Comparison of ENCODE assay signal across 15 cellular contexts in the genomic region with DNA sequence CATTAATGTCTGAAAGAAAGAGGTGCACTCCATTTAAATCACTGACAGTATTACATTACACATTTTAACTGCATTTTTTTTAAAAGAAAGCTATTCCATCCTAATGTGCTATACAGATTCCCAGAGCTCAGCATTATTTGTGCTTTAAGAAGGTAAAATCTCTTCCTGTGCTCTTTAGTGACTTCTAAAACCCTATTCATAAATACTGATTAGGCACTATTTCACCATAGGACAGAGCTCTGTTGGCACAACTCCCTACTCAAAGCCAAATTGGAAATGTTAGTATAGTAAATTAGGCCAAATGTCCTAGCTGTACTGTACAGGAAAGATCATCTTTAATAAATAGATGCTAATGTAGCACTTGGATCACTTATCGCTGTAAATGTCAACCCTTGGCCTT.
"Had no signal": no experiment of that assay in that cellular context is flagged by ENCODE, and none has a peak within 500 bp of the region (broad histone marks: within the 10 kb centered on the region; RNA-seq: fewer than 3 reads in every experiment).

No MANE protein-coding gene starts in this region.

- DNase-seq: KBM-7, MV-4-11, NCI-H1048, NCI-H1436, NCI-H187, NCI-H2029, NCI-H2081 treated with DMSO at 0.1 percent for 48 hours, NCI-H2171, NCI-H226, NCI-H446, NCI-H510A, NCI-H524 treated with DMSO at 0.1 percent for 48 hours, PC-3, SHP77 had no signal

- H3K27ac ChIP-seq: RWPE1 had no signal
